15 cellular contexts compared by ENCODE assay signal in genomic region chr1:22751124-22751531, GRCh38. TPM values are rescaled to one million over a fixed set of nuclear protein-coding genes. Genes with fewer than 3 reads are reported as not detected.
DNase-seq lines count a peak whose midpoint lies in the region; ATAC-seq and TF ChIP-seq lines count a peak whose summit lies in the region.
"Had no signal": no experiment of that assay in that cellular context is flagged by ENCODE, and none has a peak within 500 bp of the region (broad histone marks: within the 10 kb centered on the region; RNA-seq: fewer than 3 reads in every experiment).

No MANE protein-coding gene starts in this region.

- no peaks in the 10 kb centered on the region for H3K27me3 Mint-ChIP-seq in Caco-2 (ENCODE audit: insufficient read depth, unreplicated experiment)
- H3K27me3 Mint-ChIP-seq in immature natural killer cell (ENCODE audit: low read depth in 3 of 3): peaks cover 1 to 3% (median 1%) of the 10 kb centered on the region in 3 donors

- H3K9me3 Mint-ChIP-seq in Caco-2 (ENCODE audit: unreplicated experiment) (no peaks in the 10 kb centered on the region), immature natural killer cell (no peaks in the 10 kb centered on the region)
- H3K9me3 Mint-ChIP-seq: CD8-positive, alpha-beta T cell had no signal

- H3K4me1 Mint-ChIP-seq in Caco-2 (ENCODE audit: low read depth, unreplicated experiment) (peaks cover 13% of the 10 kb centered on the region), immature natural killer cell (peaks cover 4 to 5% of the 10 kb centered on the region in 2 donors)

- H4K20me1 ChIP-seq in osteoblast (ENCODE audit: insufficient read depth, low read length): no peaks in the 10 kb centered on the region

- no peaks in the 10 kb centered on the region for H3K9me3 ChIP-seq in Caco-2
- H3K9me3 ChIP-seq in osteoblast (ENCODE audit: low read depth, low read length): no peaks in the 10 kb centered on the region

- CTCF ChIA-PET in Caco-2 (lab: Charles Lee): interaction anchor here (0.7 to 2.0 kb wide), 3 partner anchors 47 to 134 kb away, joined by 3 to 6 read pairs (median 4); no protein-coding TSS in a partner anchor

- H3K27me3 ChIP-seq in Caco-2 (replicated peaks; ENCODE audit: control insufficient read depth, insufficient read depth, low read length) (no peaks in the 10 kb centered on the region), osteoblast (ENCODE audit: insufficient read depth, low read length) (no peaks in the 10 kb centered on the region)

- no peak overlapping the region for H3K4me3 ChIP-seq in Caco-2 (ENCODE audit: low read depth, low read length)
- H3K4me3 ChIP-seq in osteoblast (ENCODE audit: insufficient read depth, low read length): no peak overlapping the region
- H3K4me3 ChIP-seq: SK-N-MC had no signal

- H3K4me1 ChIP-seq in Caco-2 (peaks cover 7% of the 10 kb centered on the region), osteoblast (ENCODE audit: insufficient read depth, low read length) (peaks cover 51% of the 10 kb centered on the region)

- ATAC-seq in HG03025 (IDR thresholded peaks at IDR 0.05; ENCODE audit: low FRiP score, unreplicated experiment) (no peak), GM21515 (IDR thresholded peaks at IDR 0.05; ENCODE audit: unreplicated experiment) (no peak)
- ATAC-seq: CD8-positive, alpha-beta T cell had no signal

- H3K79me2 ChIP-seq in osteoblast (ENCODE audit: insufficient read depth, low read length): no peaks in the 10 kb centered on the region

- BruUV-seq in Caco-2 (replicated peaks; lab: Mats Ljungman, UMichigan): no TSS peak

- peak overlapping the region; percentile 95 for H3K27ac ChIP-seq in osteoblast (ENCODE audit: low read depth, low read length)
- H3K27ac ChIP-seq: SK-N-MC had no signal

- TF ChIP-seq CTCF in Caco-2 (IDR thresholded peaks at IDR 0.05; ENCODE audit: insufficient read depth in 1 of 2, low read depth in 1 of 2, low read length in 1 of 2, severe bottlenecking in 1 of 2, unreplicated experiment in 1 of 2): no peak
- TF ChIP-seq CTCF in osteoblast (IDR thresholded peaks at IDR 0.05; ENCODE audit: extremely low read depth, low read depth, low read length): no peak

- H3K4me2 ChIP-seq in osteoblast (ENCODE audit: insufficient read depth, low read length): no peak overlapping the region

- H3K36me3 Mint-ChIP-seq in Caco-2 (ENCODE audit: insufficient read depth, unreplicated experiment): no peaks in the 10 kb centered on the region
- no peaks in the 10 kb centered on the region for H3K36me3 Mint-ChIP-seq in immature natural killer cell
- H3K36me3 Mint-ChIP-seq: CD8-positive, alpha-beta T cell had no signal

- no peak overlapping the region for H2AFZ ChIP-seq in osteoblast (ENCODE audit: low read length)

- intact Hi-C loops in Caco-2 (cut with micrococcal nuclease; ENCODE audit: unreplicated experiment): no loop called here

- H3K27ac Mint-ChIP-seq in Caco-2 (ENCODE audit: unreplicated experiment) (peak overlapping the region; percentile 59), immature natural killer cell (no peak overlapping the region)
- H3K27ac Mint-ChIP-seq: CD8-positive, alpha-beta T cell had no signal

- H3K4me3 Mint-ChIP-seq in Caco-2 (ENCODE audit: unreplicated experiment) (no peak overlapping the region), immature natural killer cell (no peak overlapping the region)
- H3K4me3 Mint-ChIP-seq: CD8-positive, alpha-beta T cell had no signal

- DNase-seq in Caco-2 (no peak), NCI-H146 treated with DMSO at 0.1 percent for 48 hours (lab: John Stamatoyannopoulos, UW; ENCODE audit: unreplicated experiment) (peak; percentile 63), cerebellar cortex (ENCODE audit: low spot score) (peak; percentile 53), osteoblast (ENCODE audit: insufficient read length, low spot score, missing footprints) (no peak), HPDE6-E6E7 (ENCODE audit: extremely low spot score) (no peak), immature natural killer cell (no peak)
- DNase-seq: activated CD4-positive, alpha-beta T cell treated with anti-CD3 and anti-CD28 coated beads for 4 hours; activated naive CD4-positive, alpha-beta T cell treated with Interleukin-2 at 50 U/mL for 16 hours; CD8-positive, alpha-beta T cell; effector CD4-positive, alpha-beta T cell; NCI-H1930; stimulated activated CD8-positive, alpha-beta memory T cell treated with anti-CD3 and anti-CD28 coated beads, Interleukin-4, amount 100 ng/mL, for 48 hours had no signal

- POLR2A ChIA-PET in Caco-2 (lab: Charles Lee): no interaction called here

- H3K36me3 ChIP-seq in Caco-2 (ENCODE audit: control insufficient read depth, insufficient read depth, low read length) (no peaks in the 10 kb centered on the region; the same call in 1 of the 2 replicates), osteoblast (ENCODE audit: insufficient read depth, low read length) (no peaks in the 10 kb centered on the region)

RNA-seq across cellular contexts. Expression of gene EPHB2, which starts 40.5 kb away (rescaled TPM):
- total RNA-seq in Caco-2 (2022): 30.1 and 31.5 TPM in 2 replicates
- total RNA-seq in osteoblast: 8.7 and 14.7 TPM in 2 replicates
- polyA plus RNA-seq in immature natural killer cell: not detected
- total RNA-seq: CD8-positive, alpha-beta T cell had no signal

Comparison
In these comparisons a context has a peak if more than half of its experiments do, and no peak if none do; other contexts are left out.
1. DNase-seq: peak in NCI-H146 treated with DMSO at 0.1 percent for 48 hours (single experiment) and cerebellar cortex (single experiment); none in Caco-2 (0 of 2), osteoblast (single experiment), HPDE6-E6E7 (single experiment) and immature natural killer cell (0 of 3).